In genomic region chr2:85992611-85993010, GRCh38 we compare ENCODE assay signal across 24 cellular contexts.
DNase-seq lines count a peak whose midpoint lies in the region; ATAC-seq and TF ChIP-seq lines count a peak whose summit lies in the region.
"Had no signal": no experiment of that assay in that cellular context is flagged by ENCODE, and none has a peak within 500 bp of the region (broad histone marks: within the 10 kb centered on the region; RNA-seq: fewer than 3 reads in every experiment).

No MANE protein-coding gene starts in this region.

- H3K9me3 Mint-ChIP-seq in T-helper 1 cell treated with Interleukin-12 subunit alpha and Interleukin-12 subunit beta and Interleukin-4 antibody, amounts not matched to agents 30 μg/mL and 1 μg/mL, for 36 hours: no peaks in the 10 kb centered on the region
- H3K9me3 Mint-ChIP-seq in osteocyte (ENCODE audit: unreplicated experiment): no peaks in the 10 kb centered on the region
- H3K9me3 Mint-ChIP-seq in glutamatergic neuron (ENCODE audit: unreplicated experiment): peaks cover 4% of the 10 kb centered on the region
- H3K9me3 Mint-ChIP-seq: CD4-positive, alpha-beta memory T cell; IgD-negative memory B cell had no signal

- TF ChIP-seq EP300 in upper lobe of left lung (IDR thresholded peaks at IDR 0.05): no peak

- DNase-seq in T-helper 1 cell: no peak
- peak; percentile 59 for DNase-seq in cardiac septum (ENCODE audit: low spot score)
- DNase-seq in right atrium auricular region (ENCODE audit: low spot score): no peak
- DNase-seq in osteocyte (ENCODE audit: extremely low spot score, unreplicated experiment): peak; percentile 19
- no peak for DNase-seq in NOMO-1 (lab: John Stamatoyannopoulos, UW; ENCODE audit: unreplicated experiment in 2 of 2)
- no peak for DNase-seq in upper lobe of left lung
- DNase-seq in glutamatergic neuron: no peak
- DNase-seq: ACHN; Caco-2; CD4-positive, alpha-beta memory T cell; DMS 273 treated with DMSO at 0.1 percent for 48 hours; DMS79 treated with DMSO at 0.1 percent for 48 hours; Kasumi-1; NCI-H1417; NCI-H1694 treated with DMSO at 0.1 percent for 48 hours; NCI-H446 treated with DMSO at 0.1 percent for 48 hours; NCI-H526 treated with DMSO at 0.1 percent for 48 hours; SHP77 treated with DMSO at 0.1 percent for 48 hours had no signal

- no peaks in the 10 kb centered on the region for H3K27me3 Mint-ChIP-seq in T-helper 1 cell treated with Interleukin-12 subunit alpha and Interleukin-12 subunit beta and Interleukin-4 antibody, amounts not matched to agents 30 μg/mL and 1 μg/mL, for 36 hours (ENCODE audit: low read depth)
- H3K27me3 Mint-ChIP-seq in osteocyte (ENCODE audit: unreplicated experiment): no peaks in the 10 kb centered on the region
- peaks cover 7% of the 10 kb centered on the region for H3K27me3 Mint-ChIP-seq in glutamatergic neuron (ENCODE audit: unreplicated experiment)
- H3K27me3 Mint-ChIP-seq: CD4-positive, alpha-beta memory T cell; IgD-negative memory B cell had no signal

- H3K4me3 ChIP-seq in right atrium auricular region (no peak overlapping the region), upper lobe of left lung (no peak overlapping the region)
- H3K4me3 ChIP-seq: BLaER1, GM12878 had no signal

- peaks cover 9% of the 10 kb centered on the region for H3K36me3 Mint-ChIP-seq in T-helper 1 cell treated with Interleukin-12 subunit alpha and Interleukin-12 subunit beta and Interleukin-4 antibody, amounts not matched to agents 30 μg/mL and 1 μg/mL, for 36 hours (ENCODE audit: low read depth)
- H3K36me3 Mint-ChIP-seq in osteocyte (ENCODE audit: unreplicated experiment) (no peaks in the 10 kb centered on the region), glutamatergic neuron (ENCODE audit: unreplicated experiment) (no peaks in the 10 kb centered on the region)
- H3K36me3 Mint-ChIP-seq: CD4-positive, alpha-beta memory T cell had no signal

- TF ChIP-seq POLR2A in upper lobe of left lung (IDR thresholded peaks at IDR 0.05): no peak

- peak overlapping the region; percentile 26 for H3K27ac Mint-ChIP-seq in T-helper 1 cell treated with Interleukin-12 subunit alpha and Interleukin-12 subunit beta and Interleukin-4 antibody, amounts not matched to agents 30 μg/mL and 1 μg/mL, for 36 hours
- H3K27ac Mint-ChIP-seq in osteocyte (ENCODE audit: unreplicated experiment) (no peak overlapping the region), glutamatergic neuron (ENCODE audit: unreplicated experiment) (no peak overlapping the region)
- H3K27ac Mint-ChIP-seq: IgD-negative memory B cell had no signal

- H3K4me3 Mint-ChIP-seq in T-helper 1 cell treated with Interleukin-12 subunit alpha and Interleukin-12 subunit beta and Interleukin-4 antibody, amounts not matched to agents 30 μg/mL and 1 μg/mL, for 36 hours: no peak overlapping the region
- no peak overlapping the region for H3K4me3 Mint-ChIP-seq in osteocyte (ENCODE audit: unreplicated experiment)
- no peak overlapping the region for H3K4me3 Mint-ChIP-seq in glutamatergic neuron (ENCODE audit: unreplicated experiment)
- H3K4me3 Mint-ChIP-seq: CD4-positive, alpha-beta memory T cell had no signal

- H3K27ac ChIP-seq in right atrium auricular region (no peak overlapping the region), upper lobe of left lung (no peak overlapping the region)
- H3K27ac ChIP-seq: 22Rv1, BLaER1, RWPE1 had no signal

- H3K4me1 Mint-ChIP-seq in T-helper 1 cell treated with Interleukin-12 subunit alpha and Interleukin-12 subunit beta and Interleukin-4 antibody, amounts not matched to agents 30 μg/mL and 1 μg/mL, for 36 hours (ENCODE audit: low read depth): peaks cover 50% of the 10 kb centered on the region
- H3K4me1 Mint-ChIP-seq in osteocyte (ENCODE audit: unreplicated experiment) (peaks cover 29% of the 10 kb centered on the region), glutamatergic neuron (ENCODE audit: low read depth, unreplicated experiment) (peaks cover 5% of the 10 kb centered on the region)

- H3K27me3 ChIP-seq in right atrium auricular region (no peaks in the 10 kb centered on the region), upper lobe of left lung (no peaks in the 10 kb centered on the region)
- H3K27me3 ChIP-seq: BLaER1 had no signal

- H3K9me3 ChIP-seq in right atrium auricular region (no peaks in the 10 kb centered on the region), upper lobe of left lung (no peaks in the 10 kb centered on the region)
- H3K9me3 ChIP-seq: BLaER1, Caco-2 had no signal

- no peak for TF ChIP-seq CTCF in right atrium auricular region (IDR thresholded peaks at IDR 0.05)
- TF ChIP-seq CTCF in osteocyte (IDR thresholded peaks at IDR 0.05): no peak
- no peak for TF ChIP-seq CTCF in upper lobe of left lung (IDR thresholded peaks at IDR 0.05)
- no peak for TF ChIP-seq CTCF in glutamatergic neuron (IDR thresholded peaks at IDR 0.05; ENCODE audit: partially characterized antibody, unreplicated experiment)

- H3K36me3 ChIP-seq in right atrium auricular region (no peaks in the 10 kb centered on the region), upper lobe of left lung (no peaks in the 10 kb centered on the region)
- H3K36me3 ChIP-seq: BLaER1 had no signal

- no peak for ATAC-seq in upper lobe of left lung (ENCODE audit: low FRiP score in 2 of 2)
- ATAC-seq: GM12878 had no signal

- intact Hi-C loops in cardiac septum (cut with DNase I): loop anchor here (10.0 kb wide), 1 partner anchor 108 kb away; the partner anchor contains the start of gene ST3GAL5

- peaks cover 0 to 46% of the 10 kb centered on the region in 2 donors for H3K4me1 ChIP-seq in right atrium auricular region
- peaks cover 34 to 44% (median 41%) of the 10 kb centered on the region in 4 donors for H3K4me1 ChIP-seq in upper lobe of left lung

Comparison
In these comparisons a context has a peak if more than half of its experiments do, and no peak if none do; other contexts are left out.
1. DNase-seq: peak in cardiac septum (single experiment) and osteocyte (single experiment); none in T-helper 1 cell (0 of 5), right atrium auricular region (single experiment), NOMO-1 (0 of 2), upper lobe of left lung (0 of 2) and glutamatergic neuron (single experiment).